14 cellular contexts compared by ENCODE assay signal in genomic region chr7:82594665-82595064, GRCh38.
A peak's percentile ranks its signal among the peaks of the same experiment; 100 is the strongest.
DNase-seq lines count a peak whose midpoint lies in the region; ATAC-seq and TF ChIP-seq lines count a peak whose summit lies in the region.
"Had no signal": no experiment of that assay in that cellular context is flagged by ENCODE, and none has a peak within 500 bp of the region (broad histone marks: within the 10 kb centered on the region; RNA-seq: fewer than 3 reads in every experiment).

No MANE protein-coding gene starts in this region.

- TF ChIP-seq CTCF in endodermal cell (conservative IDR thresholded peaks at IDR 0.05): no peak
- TF ChIP-seq CTCF in CD8-positive, alpha-beta T cell (IDR thresholded peaks at IDR 0.05): no peak

- POLR2A ChIA-PET in CD8-positive, alpha-beta T cell (lab: Charles Lee): no interaction called here

- no peaks in the 10 kb centered on the region for H3K36me3 ChIP-seq in endodermal cell (ENCODE audit: control insufficient read depth, insufficient read depth, low read length)
- H3K36me3 ChIP-seq in skeletal muscle satellite cell (ENCODE audit: insufficient read depth, low read length): no peaks in the 10 kb centered on the region
- H3K36me3 ChIP-seq in CD8-positive, alpha-beta T cell (ENCODE audit: insufficient read depth, low read length): no peaks in the 10 kb centered on the region
- H3K36me3 ChIP-seq: colonic mucosa had no signal

- H3K9me3 ChIP-seq in endodermal cell (ENCODE audit: control insufficient read depth, low read length) (no peaks in the 10 kb centered on the region), skeletal muscle satellite cell (replicated peaks; ENCODE audit: low read length) (no peaks in the 10 kb centered on the region)
- H3K9me3 ChIP-seq in CD8-positive, alpha-beta T cell (ENCODE audit: low read length): no peaks in the 10 kb centered on the region
- H3K9me3 ChIP-seq: colonic mucosa had no signal

- H3K36me3 Mint-ChIP-seq in endodermal cell (ENCODE audit: low read depth): no peaks in the 10 kb centered on the region
- H3K36me3 Mint-ChIP-seq in CD8-positive, alpha-beta T cell: no peaks in the 10 kb centered on the region

- CTCF ChIA-PET in CD8-positive, alpha-beta T cell (lab: Charles Lee): no interaction called here

- H3K27ac Mint-ChIP-seq in endodermal cell: peak overlapping the region; percentile 87
- H3K27ac Mint-ChIP-seq in CD8-positive, alpha-beta T cell: no peak overlapping the region
- H3K27ac Mint-ChIP-seq: activated T-helper 2 cell treated with anti-CD3 and anti-CD28 coated beads, Interferon-gamma antibody, Interleukin-2, Interleukin-4, amounts not matched to agents 10 μg/mL and 5 μg/mL and 100 μg/mL, durations not matched to agents 14 hours and 24 hours and 36 hours; stimulated activated naive CD8-positive, alpha-beta T cell treated with anti-CD3 and anti-CD28 coated beads, Interleukin-15, Interleukin-2, amounts not matched to agents 100 ng/mL and 50 ng/mL, for 24 hours had no signal

- H3K27ac ChIP-seq in endodermal cell (ENCODE audit: low read depth, low read length): peak overlapping the region; percentile 81
- no peak overlapping the region for H3K27ac ChIP-seq in CD8-positive, alpha-beta T cell (ENCODE audit: low read depth, low read length)
- H3K27ac ChIP-seq: colonic mucosa, KMS-11 had no signal

- H3K4me1 Mint-ChIP-seq in endodermal cell: peaks cover 26% of the 10 kb centered on the region
- H3K4me1 Mint-ChIP-seq in CD8-positive, alpha-beta T cell (ENCODE audit: low read depth): no peaks in the 10 kb centered on the region

- no peak overlapping the region for H3K4me3 Mint-ChIP-seq in endodermal cell
- H3K4me3 Mint-ChIP-seq in CD8-positive, alpha-beta T cell: no peak overlapping the region
- H3K4me3 Mint-ChIP-seq: stimulated activated naive CD8-positive, alpha-beta T cell treated with anti-CD3 and anti-CD28 coated beads, Interleukin-15, Interleukin-2, amounts not matched to agents 100 ng/mL and 50 ng/mL, for 24 hours had no signal

- H3K27me3 Mint-ChIP-seq in endodermal cell (ENCODE audit: insufficient read depth): peaks cover 14% of the 10 kb centered on the region
- H3K27me3 Mint-ChIP-seq in CD8-positive, alpha-beta T cell (ENCODE audit: low read depth): peaks cover 4% of the 10 kb centered on the region

- 5 to 14% methylated on average over 4 to 5 of the region's 6 CpGs for WGBS in endodermal cell (ENCODE audit: insufficient coverage in 1 of 2, insufficient read length in 1 of 2), 2 experiments

- intact Hi-C loops in CD8-positive, alpha-beta T cell (cut with DNase I, micrococcal nuclease): no loop called here

- peak overlapping the region; percentile 47 for H3K4me2 ChIP-seq in skeletal muscle satellite cell (ENCODE audit: low read length)
- H3K4me2 ChIP-seq: KMS-11 had no signal

- H3K27me3 ChIP-seq in endodermal cell (ENCODE audit: control insufficient read depth, insufficient read depth, low read length, poor library complexity, severe bottlenecking): no peaks in the 10 kb centered on the region
- H3K27me3 ChIP-seq in skeletal muscle satellite cell (ENCODE audit: control insufficient read depth, insufficient read depth, low read length): no peaks in the 10 kb centered on the region
- no peaks in the 10 kb centered on the region for H3K27me3 ChIP-seq in CD8-positive, alpha-beta T cell (ENCODE audit: insufficient read depth, low read length)
- H3K27me3 ChIP-seq: colonic mucosa had no signal

- H3K9me3 Mint-ChIP-seq in endodermal cell: no peaks in the 10 kb centered on the region
- no peaks in the 10 kb centered on the region for H3K9me3 Mint-ChIP-seq in CD8-positive, alpha-beta T cell
- H3K9me3 Mint-ChIP-seq: activated T-helper 2 cell treated with anti-CD3 and anti-CD28 coated beads, Interferon-gamma antibody, Interleukin-2, Interleukin-4, amounts not matched to agents 10 μg/mL and 5 μg/mL and 100 μg/mL, durations not matched to agents 14 hours and 24 hours and 36 hours; stimulated activated naive CD8-positive, alpha-beta T cell treated with anti-CD3 and anti-CD28 coated beads, Interleukin-15, Interleukin-2, amounts not matched to agents 100 ng/mL and 50 ng/mL, for 24 hours had no signal

- ATAC-seq in HG03378 (IDR thresholded peaks at IDR 0.05; ENCODE audit: unreplicated experiment) (no peak), GM21786 (IDR thresholded peaks at IDR 0.05; ENCODE audit: unreplicated experiment) (no peak)
- ATAC-seq in CD8-positive, alpha-beta T cell: no peak

- peak overlapping the region; percentile 19 for H3K9ac ChIP-seq in endodermal cell (ENCODE audit: extremely low read depth, low read length, poor library complexity, severe bottlenecking)
- no peak overlapping the region for H3K9ac ChIP-seq in skeletal muscle satellite cell (ENCODE audit: low read depth, low read length)
- H3K9ac ChIP-seq: KMS-11 had no signal

- DNase-seq in DMS 273 (lab: John Stamatoyannopoulos, UW; ENCODE audit: unreplicated experiment) (peak; percentile 64), DMS 273 treated with DMSO at 0.1 percent for 48 hours (lab: John Stamatoyannopoulos, UW) (no peak), NCI-H345 treated with DMSO at 0.1 percent for 48 hours (lab: John Stamatoyannopoulos, UW; ENCODE audit: unreplicated experiment) (peak; percentile 89), endodermal cell (peak; percentile 69)
- DNase-seq in CD8-positive, alpha-beta T cell: no peak
- DNase-seq: 8988T, colonic mucosa, head of caudate nucleus had no signal

- H3K4me1 ChIP-seq in endodermal cell (ENCODE audit: control insufficient read depth, insufficient read depth, low read length) (peaks cover 5% of the 10 kb centered on the region), skeletal muscle satellite cell (ENCODE audit: control insufficient read depth, insufficient read depth, low read length) (peaks cover 20% of the 10 kb centered on the region)
- H3K4me1 ChIP-seq in CD8-positive, alpha-beta T cell (ENCODE audit: insufficient read depth, low read length): no peaks in the 10 kb centered on the region
- H3K4me1 ChIP-seq: colonic mucosa had no signal

- H3K4me3 ChIP-seq in endodermal cell (ENCODE audit: low read length): peak overlapping the region; percentile 46
- no peak overlapping the region for H3K4me3 ChIP-seq in skeletal muscle satellite cell (ENCODE audit: low read length)
- H3K4me3 ChIP-seq in CD8-positive, alpha-beta T cell (ENCODE audit: low read depth, low read length): no peak overlapping the region
- H3K4me3 ChIP-seq: colonic mucosa had no signal

Comparison
In these comparisons a context has a peak if more than half of its experiments do, and no peak if none do; other contexts are left out.
1. DNase-seq: peak in DMS 273 (single experiment), NCI-H345 treated with DMSO at 0.1 percent for 48 hours (single experiment) and endodermal cell (single experiment); none in DMS 273 treated with DMSO at 0.1 percent for 48 hours (single experiment) and CD8-positive, alpha-beta T cell (0 of 7).